1 cellular context compared by ENCODE assay signal in genomic region chr9:13580760-13581159, GRCh38.
TF ChIP-seq lines count a peak whose summit lies in the region.

No MANE protein-coding gene starts in this region.

TF ChIP-seq in GM23338, 12 proteins besides CTCF, POLR2A, EP300 and RAD21 (continued from another document):
- TF ChIP-seq, protein P1, sequence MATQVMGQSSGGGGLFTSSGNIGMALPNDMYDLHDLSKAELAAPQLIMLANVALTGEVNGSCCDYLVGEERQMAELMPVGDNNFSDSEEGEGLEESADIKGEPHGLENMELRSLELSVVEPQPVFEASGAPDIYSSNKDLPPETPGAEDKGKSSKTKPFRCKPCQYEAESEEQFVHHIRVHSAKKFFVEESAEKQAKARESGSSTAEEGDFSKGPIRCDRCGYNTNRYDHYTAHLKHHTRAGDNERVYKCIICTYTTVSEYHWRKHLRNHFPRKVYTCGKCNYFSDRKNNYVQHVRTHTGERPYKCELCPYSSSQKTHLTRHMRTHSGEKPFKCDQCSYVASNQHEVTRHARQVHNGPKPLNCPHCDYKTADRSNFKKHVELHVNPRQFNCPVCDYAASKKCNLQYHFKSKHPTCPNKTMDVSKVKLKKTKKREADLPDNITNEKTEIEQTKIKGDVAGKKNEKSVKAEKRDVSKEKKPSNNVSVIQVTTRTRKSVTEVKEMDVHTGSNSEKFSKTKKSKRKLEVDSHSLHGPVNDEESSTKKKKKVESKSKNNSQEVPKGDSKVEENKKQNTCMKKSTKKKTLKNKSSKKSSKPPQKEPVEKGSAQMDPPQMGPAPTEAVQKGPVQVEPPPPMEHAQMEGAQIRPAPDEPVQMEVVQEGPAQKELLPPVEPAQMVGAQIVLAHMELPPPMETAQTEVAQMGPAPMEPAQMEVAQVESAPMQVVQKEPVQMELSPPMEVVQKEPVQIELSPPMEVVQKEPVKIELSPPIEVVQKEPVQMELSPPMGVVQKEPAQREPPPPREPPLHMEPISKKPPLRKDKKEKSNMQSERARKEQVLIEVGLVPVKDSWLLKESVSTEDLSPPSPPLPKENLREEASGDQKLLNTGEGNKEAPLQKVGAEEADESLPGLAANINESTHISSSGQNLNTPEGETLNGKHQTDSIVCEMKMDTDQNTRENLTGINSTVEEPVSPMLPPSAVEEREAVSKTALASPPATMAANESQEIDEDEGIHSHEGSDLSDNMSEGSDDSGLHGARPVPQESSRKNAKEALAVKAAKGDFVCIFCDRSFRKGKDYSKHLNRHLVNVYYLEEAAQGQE (IDR thresholded peaks at IDR 0.05; ENCODE audit: unreplicated experiment) = no peak
- TF ChIP-seq EZH2 (IDR thresholded peaks at IDR 0.05; ENCODE audit: low read depth, unreplicated experiment) (no peak), ZNF114 (CRISPR knock-in tag; IDR thresholded peaks at IDR 0.05) (no peak), POLR2AphosphoS5 (IDR thresholded peaks at IDR 0.05; ENCODE audit: low read depth) (no peak), ZNF331 (CRISPR knock-in tag; IDR thresholded peaks at IDR 0.05; ENCODE audit: low read depth) (no peak)
- TF ChIP-seq, protein P2, sequence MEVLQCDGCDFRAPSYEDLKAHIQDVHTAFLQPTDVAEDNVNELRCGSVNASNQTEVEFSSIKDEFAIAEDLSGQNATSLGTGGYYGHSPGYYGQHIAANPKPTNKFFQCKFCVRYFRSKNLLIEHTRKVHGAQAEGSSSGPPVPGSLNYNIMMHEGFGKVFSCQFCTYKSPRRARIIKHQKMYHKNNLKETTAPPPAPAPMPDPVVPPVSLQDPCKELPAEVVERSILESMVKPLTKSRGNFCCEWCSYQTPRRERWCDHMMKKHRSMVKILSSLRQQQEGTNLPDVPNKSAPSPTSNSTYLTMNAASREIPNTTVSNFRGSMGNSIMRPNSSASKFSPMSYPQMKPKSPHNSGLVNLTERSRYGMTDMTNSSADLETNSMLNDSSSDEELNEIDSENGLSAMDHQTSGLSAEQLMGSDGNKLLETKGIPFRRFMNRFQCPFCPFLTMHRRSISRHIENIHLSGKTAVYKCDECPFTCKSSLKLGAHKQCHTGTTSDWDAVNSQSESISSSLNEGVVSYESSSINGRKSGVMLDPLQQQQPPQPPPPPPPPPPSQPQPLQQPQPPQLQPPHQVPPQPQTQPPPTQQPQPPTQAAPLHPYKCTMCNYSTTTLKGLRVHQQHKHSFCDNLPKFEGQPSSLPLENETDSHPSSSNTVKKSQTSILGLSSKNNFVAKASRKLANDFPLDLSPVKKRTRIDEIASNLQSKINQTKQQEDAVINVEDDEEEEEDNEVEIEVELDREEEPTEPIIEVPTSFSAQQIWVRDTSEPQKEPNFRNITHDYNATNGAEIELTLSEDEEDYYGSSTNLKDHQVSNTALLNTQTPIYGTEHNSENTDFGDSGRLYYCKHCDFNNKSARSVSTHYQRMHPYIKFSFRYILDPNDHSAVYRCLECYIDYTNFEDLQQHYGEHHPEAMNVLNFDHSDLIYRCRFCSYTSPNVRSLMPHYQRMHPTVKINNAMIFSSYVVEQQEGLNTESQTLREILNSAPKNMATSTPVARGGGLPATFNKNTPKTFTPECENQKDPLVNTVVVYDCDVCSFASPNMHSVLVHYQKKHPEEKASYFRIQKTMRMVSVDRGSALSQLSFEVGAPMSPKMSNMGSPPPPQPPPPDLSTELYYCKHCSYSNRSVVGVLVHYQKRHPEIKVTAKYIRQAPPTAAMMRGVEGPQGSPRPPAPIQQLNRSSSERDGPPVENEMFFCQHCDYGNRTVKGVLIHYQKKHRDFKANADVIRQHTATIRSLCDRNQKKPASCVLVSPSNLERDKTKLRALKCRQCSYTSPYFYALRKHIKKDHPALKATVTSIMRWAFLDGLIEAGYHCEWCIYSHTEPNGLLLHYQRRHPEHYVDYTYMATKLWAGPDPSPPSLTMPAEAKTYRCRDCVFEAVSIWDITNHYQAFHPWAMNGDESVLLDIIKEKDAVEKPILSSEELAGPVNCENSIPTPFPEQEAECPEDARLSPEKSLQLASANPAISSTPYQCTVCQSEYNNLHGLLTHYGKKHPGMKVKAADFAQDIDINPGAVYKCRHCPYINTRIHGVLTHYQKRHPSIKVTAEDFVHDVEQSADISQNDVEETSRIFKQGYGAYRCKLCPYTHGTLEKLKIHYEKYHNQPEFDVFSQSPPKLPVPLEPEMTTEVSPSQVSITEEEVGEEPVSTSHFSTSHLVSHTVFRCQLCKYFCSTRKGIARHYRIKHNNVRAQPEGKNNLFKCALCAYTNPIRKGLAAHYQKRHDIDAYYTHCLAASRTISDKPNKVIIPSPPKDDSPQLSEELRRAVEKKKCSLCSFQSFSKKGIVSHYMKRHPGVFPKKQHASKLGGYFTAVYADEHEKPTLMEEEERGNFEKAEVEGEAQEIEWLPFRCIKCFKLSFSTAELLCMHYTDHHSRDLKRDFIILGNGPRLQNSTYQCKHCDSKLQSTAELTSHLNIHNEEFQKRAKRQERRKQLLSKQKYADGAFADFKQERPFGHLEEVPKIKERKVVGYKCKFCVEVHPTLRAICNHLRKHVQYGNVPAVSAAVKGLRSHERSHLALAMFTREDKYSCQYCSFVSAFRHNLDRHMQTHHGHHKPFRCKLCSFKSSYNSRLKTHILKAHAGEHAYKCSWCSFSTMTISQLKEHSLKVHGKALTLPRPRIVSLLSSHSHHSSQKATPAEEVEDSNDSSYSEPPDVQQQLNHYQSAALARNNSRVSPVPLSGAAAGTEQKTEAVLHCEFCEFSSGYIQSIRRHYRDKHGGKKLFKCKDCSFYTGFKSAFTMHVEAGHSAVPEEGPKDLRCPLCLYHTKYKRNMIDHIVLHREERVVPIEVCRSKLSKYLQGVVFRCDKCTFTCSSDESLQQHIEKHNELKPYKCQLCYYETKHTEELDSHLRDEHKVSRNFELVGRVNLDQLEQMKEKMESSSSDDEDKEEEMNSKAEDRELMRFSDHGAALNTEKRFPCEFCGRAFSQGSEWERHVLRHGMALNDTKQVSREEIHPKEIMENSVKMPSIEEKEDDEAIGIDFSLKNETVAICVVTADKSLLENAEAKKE (CRISPR knock-in tag; IDR thresholded peaks at IDR 0.05) = no peak
